ENCODE assay signal across 11 cellular contexts in the genomic region with DNA sequence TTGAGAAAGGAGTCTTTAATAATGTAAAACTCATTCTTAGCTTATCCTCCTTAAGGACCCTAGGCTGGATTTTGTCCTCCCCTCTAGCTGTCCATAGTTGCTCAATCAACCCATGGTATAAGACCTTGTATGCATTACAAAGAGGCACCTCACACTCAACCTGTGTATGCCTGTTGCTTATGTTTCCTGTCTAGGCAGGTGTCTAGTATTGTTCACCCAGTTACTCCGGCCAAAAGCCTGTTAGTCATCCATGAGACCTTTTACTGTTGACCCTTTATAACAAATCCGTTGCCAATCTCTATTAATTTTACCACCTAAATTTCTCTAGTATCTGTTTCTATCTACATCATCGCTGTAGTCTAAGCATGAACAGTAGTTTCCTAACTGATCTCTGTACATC. TPM values are rescaled to one million over a fixed set of nuclear protein-coding genes. Genes with fewer than 3 reads are reported as not detected.
A peak's percentile ranks its signal among the peaks of the same experiment; 100 is the strongest.
DNase-seq lines count a peak whose midpoint lies in the region; ATAC-seq and TF ChIP-seq lines count a peak whose summit lies in the region.
"Had no signal": no experiment of that assay in that cellular context is flagged by ENCODE, and none has a peak within 500 bp of the region (broad histone marks: within the 10 kb centered on the region; RNA-seq: fewer than 3 reads in every experiment).

No MANE protein-coding gene starts in this region.

- DNase-seq in LNCaP clone FGC (ENCODE audit: low read depth) (peak; percentile 58), prostate gland (ENCODE audit: low spot score) (peak; percentile 47), WERI-Rb-1 (no peak)
- DNase-seq in stimulated activated CD4-positive, alpha-beta T cell treated with anti-CD3 and anti-CD28 coated beads, Interleukin-4, amount 100 ng/mL, for 1 hour, result no peak
- no peak for DNase-seq in activated CD4-positive, alpha-beta T cell treated with anti-CD3 and anti-CD28 coated beads for 48 hours
- DNase-seq: activated naive CD4-positive, alpha-beta T cell treated with anti-CD3 and anti-CD28 coated beads, Interleukin-2, amount 10 ng/mL, durations not matched to agents 7 days and 5 days; NCI-H345; right lobe of liver had no signal

- peak overlapping the region; percentile 48 to 94 for H3K27ac ChIP-seq in prostate gland
- no peak overlapping the region for H3K27ac ChIP-seq in WERI-Rb-1
- H3K27ac ChIP-seq: right lobe of liver had no signal

- peaks cover 13% of the 10 kb centered on the region for H3K4me1 ChIP-seq in prostate gland (replicated peaks)

- no peak overlapping the region for H3K4me3 ChIP-seq in LNCaP clone FGC (ENCODE audit: low read depth, low read length)
- H3K4me3 ChIP-seq in prostate gland, result no peak overlapping the region
- H3K4me3 ChIP-seq in WERI-Rb-1 (ENCODE audit: low read depth, low read length), result no peak overlapping the region
- H3K4me3 ChIP-seq: right lobe of liver had no signal

- ATAC-seq in GM18909 (IDR thresholded peaks at IDR 0.05; ENCODE audit: poor library complexity, unreplicated experiment) (peak; percentile 45), HG02623 (IDR thresholded peaks at IDR 0.05; ENCODE audit: unreplicated experiment) (peak; percentile 21), HG03439 (IDR thresholded peaks at IDR 0.05; ENCODE audit: unreplicated experiment) (no peak)

- H3K9me3 ChIP-seq in prostate gland, result no peaks in the 10 kb centered on the region
- no peaks in the 10 kb centered on the region for H3K9me3 ChIP-seq in WERI-Rb-1 (ENCODE audit: severe bottlenecking)
- H3K9me3 ChIP-seq: right lobe of liver had no signal

- H3K27me3 ChIP-seq in prostate gland (replicated peaks; ENCODE audit: insufficient read depth) (no peaks in the 10 kb centered on the region), WERI-Rb-1 (ENCODE audit: insufficient read depth, low read depth, severe bottlenecking) (no peaks in the 10 kb centered on the region)
- H3K27me3 ChIP-seq: right lobe of liver had no signal

- no peaks in the 10 kb centered on the region for H3K36me3 ChIP-seq in prostate gland
- peaks cover 14% of the 10 kb centered on the region for H3K36me3 ChIP-seq in WERI-Rb-1
- H3K36me3 ChIP-seq: right lobe of liver had no signal

- WGBS in prostate gland, result 27% methylated on average over 3 of the region's 3 CpGs

- intact Hi-C loops in prostate gland (cut with DNase I), result loop anchor here (5.0 to 10.0 kb wide), 3 partner anchors 353 to 830 kb away; partner anchors contain the start of gene TGFB2

- no peak for TF ChIP-seq CTCF in LNCaP clone FGC (IDR thresholded peaks at IDR 0.05; ENCODE audit: control insufficient read depth, extremely low read depth, insufficient read depth)
- no peak for TF ChIP-seq CTCF in prostate gland (IDR thresholded peaks at IDR 0.05)
- TF ChIP-seq CTCF in WERI-Rb-1 (IDR thresholded peaks at IDR 0.05; ENCODE audit: low read depth, low read length), result no peak

- no peak for TF ChIP-seq POLR2A in prostate gland (IDR thresholded peaks at IDR 0.05)

RNA-seq across cellular contexts. Expression of gene LYPLAL1, which starts 3.7 kb away (rescaled TPM):
- 10 to 100 TPM; 15.8 to 29.3 TPM for total RNA-seq in prostate gland

Comparison
In these comparisons a context has a peak if more than half of its experiments do, and no peak if none do; other contexts are left out.
1. DNase-seq: peak in LNCaP clone FGC (single experiment) and prostate gland (single experiment); none in stimulated activated CD4-positive, alpha-beta T cell treated with anti-CD3 and anti-CD28 coated beads, Interleukin-4, amount 100 ng/mL, for 1 hour (single experiment), activated CD4-positive, alpha-beta T cell treated with anti-CD3 and anti-CD28 coated beads for 48 hours (single experiment) and WERI-Rb-1 (single experiment).